20 cellular contexts compared by ENCODE assay signal in the genomic region with DNA sequence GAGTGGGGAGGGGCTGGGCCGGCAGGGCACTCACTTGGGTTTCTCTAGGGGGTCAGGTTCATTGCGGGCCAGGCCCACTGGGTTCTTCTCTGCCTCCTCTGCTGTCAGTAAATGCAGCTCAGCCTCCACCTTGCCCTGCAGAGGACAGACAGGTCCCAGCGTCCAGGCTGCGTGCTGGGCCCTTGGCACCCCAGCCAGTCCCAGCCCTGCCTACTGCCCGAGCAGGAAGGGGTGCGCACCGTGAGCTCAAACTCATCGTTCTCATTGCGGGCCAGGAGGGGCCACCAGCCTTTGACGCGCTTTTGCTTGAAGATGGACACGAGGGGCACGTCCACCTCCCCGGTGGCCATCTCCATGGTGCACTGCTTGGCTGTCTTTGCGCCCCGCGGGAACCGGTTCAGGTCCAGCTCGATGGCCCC. TPM values are rescaled to one million over a fixed set of nuclear protein-coding genes. Genes with fewer than 3 reads are reported as not detected.
"Had no signal": no experiment of that assay in that cellular context is flagged by ENCODE, and none has a peak within 500 bp of the region (broad histone marks: within the 10 kb centered on the region; RNA-seq: fewer than 3 reads in every experiment).

No MANE protein-coding gene starts in this region.

- FAIRE-seq: pancreas had no signal

- H3K4me3 ChIP-seq: body of pancreas, lung, pancreas, skin epidermis, tibial nerve, vagina had no signal

- H3K27ac Mint-ChIP-seq: activated naive CD4-positive, alpha-beta T cell treated with anti-CD3 and anti-CD28 coated beads, Interleukin-2, amount 50 U/mL, for 24 hours; activated T-helper 1 cell treated with anti-CD3 and anti-CD28 coated beads, Interleukin-12 subunit alpha, Interleukin-12 subunit beta, Interleukin-2, Interleukin-4 antibody, amounts not matched to agents 30 ng/mL and 10 ng/mL and 1 ng/mL, durations not matched to agents 14 hours and 24 hours and 36 hours had no signal

- H3K4me3 Mint-ChIP-seq: activated naive CD4-positive, alpha-beta T cell treated with anti-CD3 and anti-CD28 coated beads, Interleukin-2, amount 50 U/mL, for 24 hours; activated T-helper 1 cell treated with anti-CD3 and anti-CD28 coated beads, Interleukin-12 subunit alpha, Interleukin-12 subunit beta, Interleukin-2, Interleukin-4 antibody, amounts not matched to agents 30 ng/mL and 10 ng/mL and 1 ng/mL, durations not matched to agents 14 hours and 24 hours and 36 hours had no signal

- H3K4me1 Mint-ChIP-seq: activated naive CD4-positive, alpha-beta T cell treated with anti-CD3 and anti-CD28 coated beads, Interleukin-2, amount 50 U/mL, for 24 hours had no signal

- H3K9me3 Mint-ChIP-seq: activated naive CD4-positive, alpha-beta T cell treated with anti-CD3 and anti-CD28 coated beads, Interleukin-2, amount 50 U/mL, for 24 hours; activated T-helper 1 cell treated with anti-CD3 and anti-CD28 coated beads, Interleukin-12 subunit alpha, Interleukin-12 subunit beta, Interleukin-2, Interleukin-4 antibody, amounts not matched to agents 30 ng/mL and 10 ng/mL and 1 ng/mL, durations not matched to agents 14 hours and 24 hours and 36 hours had no signal

- H3K9me3 ChIP-seq: body of pancreas, pancreas, tibial nerve, vagina had no signal

- H3K27me3 Mint-ChIP-seq: activated naive CD4-positive, alpha-beta T cell treated with anti-CD3 and anti-CD28 coated beads, Interleukin-2, amount 50 U/mL, for 24 hours had no signal

- H3K27ac ChIP-seq: body of pancreas, foreskin keratinocyte, pancreas, skin epidermis, tibial nerve, vagina had no signal

- H3K4me1 ChIP-seq: body of pancreas, foreskin keratinocyte, pancreas, vagina had no signal

- H3K27me3 ChIP-seq: body of pancreas, pancreas, tibial nerve, vagina had no signal

- DNase-seq: amygdala; central memory CD4-positive, alpha-beta T cell; cortex of kidney; effector memory CD4-positive, alpha-beta T cell; foreskin keratinocyte; midbrain; stimulated activated CD4-positive, alpha-beta T cell treated with anti-CD3 and anti-CD28 coated beads, Interleukin-4, amount 100 ng/mL, for 4 hours; stimulated activated CD8-positive, alpha-beta memory T cell treated with anti-CD3 and anti-CD28 coated beads, Interleukin-4, amount 100 ng/mL, for 48 hours; stimulated activated naive CD4-positive, alpha-beta T cell treated with Interleukin-2 at 50 U/mL for 16 hours; substantia nigra had no signal

- H3K36me3 Mint-ChIP-seq: activated naive CD4-positive, alpha-beta T cell treated with anti-CD3 and anti-CD28 coated beads, Interleukin-2, amount 50 U/mL, for 24 hours had no signal

- H3K36me3 ChIP-seq: pancreas, tibial nerve, vagina had no signal

- ATAC-seq: body of pancreas, foreskin keratinocyte, pancreas had no signal

RNA-seq across cellular contexts. Expression of a gene that starts 17.3 kb away (rescaled TPM):
- total RNA-seq: foreskin keratinocyte had no signal
- polyA plus RNA-seq: foreskin keratinocyte, neural cell had no signal

RNA-seq across cellular contexts. Expression of a gene that starts 58.9 kb away (rescaled TPM):
- total RNA-seq: activated CD8-positive, alpha-beta memory T cell treated with anti-CD3 and anti-CD28 coated beads for 36 hours; activated T-helper 1 cell treated with anti-CD3 and anti-CD28 coated beads, Interleukin-12 subunit alpha, Interleukin-12 subunit beta, Interleukin-2, Interleukin-4 antibody, amounts not matched to agents 30 ng/mL and 10 ng/mL and 1 ng/mL, durations not matched to agents 14 hours and 24 hours and 36 hours; body of pancreas; foreskin keratinocyte; pancreas; vagina had no signal
- polyA plus RNA-seq: foreskin keratinocyte had no signal
